In the genomic region with DNA sequence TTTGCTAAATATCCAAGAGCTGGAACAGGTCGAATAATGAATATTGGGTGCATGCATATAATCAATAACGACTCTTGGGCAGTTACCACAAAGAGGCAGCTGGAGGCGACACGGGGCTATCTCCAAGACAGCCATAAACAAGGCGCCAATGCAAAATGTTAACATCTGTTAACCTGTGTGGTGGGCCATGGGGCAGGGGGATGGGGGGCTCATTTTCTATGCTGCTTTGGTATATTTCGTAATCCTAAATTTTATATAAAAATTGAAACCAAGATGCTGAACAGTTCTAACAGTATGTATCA, we compare ENCODE assay signal across 9 cellular contexts. TPM values are rescaled to one million over a fixed set of nuclear protein-coding genes. Genes with fewer than 3 reads are reported as not detected.
DNase-seq lines count a peak whose midpoint lies in the region; ATAC-seq and TF ChIP-seq lines count a peak whose summit lies in the region.
"Had no signal": no experiment of that assay in that cellular context is flagged by ENCODE, and none has a peak within 500 bp of the region (broad histone marks: within the 10 kb centered on the region; RNA-seq: fewer than 3 reads in every experiment).

No MANE protein-coding gene starts in this region.

- CTCF ChIA-PET in activated naive CD4-positive, alpha-beta T cell treated with anti-CD3 and anti-CD28 coated beads, Interleukin-2, amount 10 ng/mL, durations not matched to agents 7 days and 5 days (lab: Charles Lee) = interaction anchor here (0.9 to 1.2 kb wide), 2 partner anchors 11 to 91 kb away, joined by 3 read pairs; a partner anchor contains a TSS

- peak overlapping the region; percentile 97 to 99 for H3K27ac ChIP-seq in liver (ENCODE audit: low read depth in 1 of 2, low read length in 2 of 2)
- peak overlapping the region in 3 of 4 donors; percentile 98 to 99 (median 98) for H3K27ac ChIP-seq in tibial nerve

- no peak for TF ChIP-seq POLR2A in tibial nerve (IDR thresholded peaks at IDR 0.05)

- H3K4me1 ChIP-seq in liver (ENCODE audit: control insufficient read depth in 4 of 4, insufficient read depth in 4 of 4, low read length in 3 of 4) (peaks cover 19 to 46% (median 37%) of the 10 kb centered on the region in 4 donors), tibial nerve (peaks cover 3 to 59% (median 39%) of the 10 kb centered on the region in 4 donors)

- no peak for ATAC-seq in GM18907 (IDR thresholded peaks at IDR 0.05; ENCODE audit: unreplicated experiment)

- no peak for TF ChIP-seq CTCF in liver (IDR thresholded peaks at IDR 0.05; ENCODE audit: low read depth, low read length, missing input control)
- TF ChIP-seq CTCF in tibial nerve (IDR thresholded peaks at IDR 0.05) = no peak

- no peak for TF ChIP-seq RAD21 in liver (IDR thresholded peaks at IDR 0.05)

- peak overlapping the region; percentile 96 for H3K4me3 Mint-ChIP-seq in activated naive CD4-positive, alpha-beta T cell treated with anti-CD3 and anti-CD28 coated beads, Interleukin-2, amount 10 ng/mL, durations not matched to agents 7 days and 5 days
- peak overlapping the region; percentile 97 for H3K4me3 Mint-ChIP-seq in activated naive CD8-positive, alpha-beta T cell

- 53% methylated on average over 6 of the region's 6 CpGs for WGBS in liver
- WGBS in tibial nerve, 2 donors = 42 to 48% methylated on average over 6 of the region's 6 CpGs

- H3K4me3 ChIP-seq in liver (ENCODE audit: low read depth in 1 of 3, low read length in 3 of 3) (no peak overlapping the region), tibial nerve (peak overlapping the region in 1 of 4 donors; percentile 90)

- no peak for TF ChIP-seq EP300 in tibial nerve (IDR thresholded peaks at IDR 0.05)

- no peak for DNase-seq in activated naive CD4-positive, alpha-beta T cell treated with anti-CD3 and anti-CD28 coated beads, Interleukin-2, amount 10 ng/mL, durations not matched to agents 7 days and 5 days
- DNase-seq in activated naive CD4-positive, alpha-beta T cell treated with Interleukin-2 at 50 U/mL for 16 hours = no peak
- no peak for DNase-seq in tibial nerve (ENCODE audit: low spot score in 2 of 2)
- no peak for DNase-seq in NCI-H526 treated with DMSO at 0.1 percent for 48 hours (lab: John Stamatoyannopoulos, UW)
- DNase-seq in DMS79 (lab: John Stamatoyannopoulos, UW) = no peak

- H3K27ac Mint-ChIP-seq in activated naive CD4-positive, alpha-beta T cell treated with anti-CD3 and anti-CD28 coated beads, Interleukin-2, amount 10 ng/mL, durations not matched to agents 7 days and 5 days = peak overlapping the region; percentile 100
- peak overlapping the region; percentile 98 for H3K27ac Mint-ChIP-seq in activated naive CD8-positive, alpha-beta T cell

- H3K36me3 Mint-ChIP-seq in activated naive CD4-positive, alpha-beta T cell treated with anti-CD3 and anti-CD28 coated beads, Interleukin-2, amount 10 ng/mL, durations not matched to agents 7 days and 5 days = peaks cover 26% of the 10 kb centered on the region
- no peaks in the 10 kb centered on the region for H3K36me3 Mint-ChIP-seq in activated naive CD8-positive, alpha-beta T cell

- no peaks in the 10 kb centered on the region for H3K36me3 ChIP-seq in liver (ENCODE audit: control insufficient read depth in 4 of 4, insufficient read depth in 3 of 4, low read depth in 1 of 4, low read length in 3 of 4)
- no peaks in the 10 kb centered on the region for H3K36me3 ChIP-seq in tibial nerve

- no peaks in the 10 kb centered on the region for H3K27me3 Mint-ChIP-seq in activated naive CD4-positive, alpha-beta T cell treated with anti-CD3 and anti-CD28 coated beads, Interleukin-2, amount 10 ng/mL, durations not matched to agents 7 days and 5 days
- H3K27me3 Mint-ChIP-seq in activated naive CD8-positive, alpha-beta T cell = no peaks in the 10 kb centered on the region

- H3K27me3 ChIP-seq in liver (ENCODE audit: control insufficient read depth in 4 of 4, insufficient read depth in 4 of 4, low read length in 3 of 4) (no peaks in the 10 kb centered on the region), tibial nerve (no peaks in the 10 kb centered on the region)

- peaks cover 65% of the 10 kb centered on the region for H3K4me1 Mint-ChIP-seq in activated naive CD4-positive, alpha-beta T cell treated with anti-CD3 and anti-CD28 coated beads, Interleukin-2, amount 10 ng/mL, durations not matched to agents 7 days and 5 days
- H3K4me1 Mint-ChIP-seq in activated naive CD8-positive, alpha-beta T cell (ENCODE audit: low read depth) = peaks cover 65% of the 10 kb centered on the region

- H3K9me3 ChIP-seq in liver (ENCODE audit: control insufficient read depth in 4 of 4, low read length in 3 of 4) (no peaks in the 10 kb centered on the region), tibial nerve (no peaks in the 10 kb centered on the region)

- peak overlapping the region in 1 of 2 donors; percentile 42 for H3K9ac ChIP-seq in liver (ENCODE audit: low read depth in 1 of 2, low read length in 2 of 2)

- H3K9me3 Mint-ChIP-seq in activated naive CD4-positive, alpha-beta T cell treated with anti-CD3 and anti-CD28 coated beads, Interleukin-2, amount 10 ng/mL, durations not matched to agents 7 days and 5 days = no peaks in the 10 kb centered on the region
- no peaks in the 10 kb centered on the region for H3K9me3 Mint-ChIP-seq in activated naive CD8-positive, alpha-beta T cell (ENCODE audit: low read depth)

TF ChIP-seq in liver, 16 proteins besides CTCF, POLR2A, EP300 and RAD21:
- TF ChIP-seq, protein P1, sequence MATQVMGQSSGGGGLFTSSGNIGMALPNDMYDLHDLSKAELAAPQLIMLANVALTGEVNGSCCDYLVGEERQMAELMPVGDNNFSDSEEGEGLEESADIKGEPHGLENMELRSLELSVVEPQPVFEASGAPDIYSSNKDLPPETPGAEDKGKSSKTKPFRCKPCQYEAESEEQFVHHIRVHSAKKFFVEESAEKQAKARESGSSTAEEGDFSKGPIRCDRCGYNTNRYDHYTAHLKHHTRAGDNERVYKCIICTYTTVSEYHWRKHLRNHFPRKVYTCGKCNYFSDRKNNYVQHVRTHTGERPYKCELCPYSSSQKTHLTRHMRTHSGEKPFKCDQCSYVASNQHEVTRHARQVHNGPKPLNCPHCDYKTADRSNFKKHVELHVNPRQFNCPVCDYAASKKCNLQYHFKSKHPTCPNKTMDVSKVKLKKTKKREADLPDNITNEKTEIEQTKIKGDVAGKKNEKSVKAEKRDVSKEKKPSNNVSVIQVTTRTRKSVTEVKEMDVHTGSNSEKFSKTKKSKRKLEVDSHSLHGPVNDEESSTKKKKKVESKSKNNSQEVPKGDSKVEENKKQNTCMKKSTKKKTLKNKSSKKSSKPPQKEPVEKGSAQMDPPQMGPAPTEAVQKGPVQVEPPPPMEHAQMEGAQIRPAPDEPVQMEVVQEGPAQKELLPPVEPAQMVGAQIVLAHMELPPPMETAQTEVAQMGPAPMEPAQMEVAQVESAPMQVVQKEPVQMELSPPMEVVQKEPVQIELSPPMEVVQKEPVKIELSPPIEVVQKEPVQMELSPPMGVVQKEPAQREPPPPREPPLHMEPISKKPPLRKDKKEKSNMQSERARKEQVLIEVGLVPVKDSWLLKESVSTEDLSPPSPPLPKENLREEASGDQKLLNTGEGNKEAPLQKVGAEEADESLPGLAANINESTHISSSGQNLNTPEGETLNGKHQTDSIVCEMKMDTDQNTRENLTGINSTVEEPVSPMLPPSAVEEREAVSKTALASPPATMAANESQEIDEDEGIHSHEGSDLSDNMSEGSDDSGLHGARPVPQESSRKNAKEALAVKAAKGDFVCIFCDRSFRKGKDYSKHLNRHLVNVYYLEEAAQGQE (IDR thresholded peaks at IDR 0.05) = no peak
- TF ChIP-seq, protein P2, sequence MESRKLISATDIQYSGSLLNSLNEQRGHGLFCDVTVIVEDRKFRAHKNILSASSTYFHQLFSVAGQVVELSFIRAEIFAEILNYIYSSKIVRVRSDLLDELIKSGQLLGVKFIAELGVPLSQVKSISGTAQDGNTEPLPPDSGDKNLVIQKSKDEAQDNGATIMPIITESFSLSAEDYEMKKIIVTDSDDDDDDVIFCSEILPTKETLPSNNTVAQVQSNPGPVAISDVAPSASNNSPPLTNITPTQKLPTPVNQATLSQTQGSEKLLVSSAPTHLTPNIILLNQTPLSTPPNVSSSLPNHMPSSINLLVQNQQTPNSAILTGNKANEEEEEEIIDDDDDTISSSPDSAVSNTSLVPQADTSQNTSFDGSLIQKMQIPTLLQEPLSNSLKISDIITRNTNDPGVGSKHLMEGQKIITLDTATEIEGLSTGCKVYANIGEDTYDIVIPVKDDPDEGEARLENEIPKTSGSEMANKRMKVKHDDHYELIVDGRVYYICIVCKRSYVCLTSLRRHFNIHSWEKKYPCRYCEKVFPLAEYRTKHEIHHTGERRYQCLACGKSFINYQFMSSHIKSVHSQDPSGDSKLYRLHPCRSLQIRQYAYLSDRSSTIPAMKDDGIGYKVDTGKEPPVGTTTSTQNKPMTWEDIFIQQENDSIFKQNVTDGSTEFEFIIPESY (IDR thresholded peaks at IDR 0.05) = no peak
- no peak for TF ChIP-seq FOXA2 (IDR thresholded peaks at IDR 0.05)
- TF ChIP-seq NR2F2 (IDR thresholded peaks at IDR 0.05) = no peak
- no peak for TF ChIP-seq GABPA (IDR thresholded peaks at IDR 0.05 in 1 of 2, conservative IDR thresholded peaks at IDR 0.05 in 1 of 2)

RNA-seq across cellular contexts. Expression of a gene that starts 1.3 kb away (rescaled TPM):
- total RNA-seq in liver (1 to 10 TPM; 3.9 to 5.5 TPM), tibial nerve (10 to 100 TPM; 11.1 to 28.5 (median 21.8) TPM)
- 1 to 10 TPM; 3.2 to 6.4 TPM for polyA plus RNA-seq in liver

RNA-seq across cellular contexts. Expression of a gene that starts 10.7 kb away (rescaled TPM):
- total RNA-seq in liver (10 to 100 TPM; 11.4 to 21.8 TPM), tibial nerve (not detected)
- 10 to 100 TPM in 1 of 2 donors, 1 to 10 TPM in 1; 8.8 to 23.8 TPM for polyA plus RNA-seq in liver
- total RNA-seq: lung microvascular endothelial cell had no signal

Comparison
In these comparisons a context has a peak if more than half of its experiments do, and no peak if none do; other contexts are left out.
1. RNA of a gene that starts 10.7 kb away (total RNA-seq): 11.4 to 21.8 TPM in liver; not detected in tibial nerve; every median in the first group is over 10 times any median in the second.